13 cellular contexts compared by ENCODE assay signal in genomic region chr10:110723224-110723891, GRCh38.
DNase-seq lines count a peak whose midpoint lies in the region; ATAC-seq lines count a peak whose summit lies in the region.
"Had no signal": no experiment of that assay in that cellular context is flagged by ENCODE, and none has a peak within 500 bp of the region (broad histone marks: within the 10 kb centered on the region; RNA-seq: fewer than 3 reads in every experiment).

No MANE protein-coding gene starts in this region.

- no peak overlapping the region for H3K4me3 ChIP-seq in GM23248
- H3K4me3 ChIP-seq: pancreas had no signal

- peak overlapping the region; percentile 68 for H3K27ac Mint-ChIP-seq in memory B cell

- H3K4me1 ChIP-seq in GM23248 (ENCODE audit: insufficient read depth): no peaks in the 10 kb centered on the region
- H3K4me1 ChIP-seq: pancreas had no signal

- H3K36me3 Mint-ChIP-seq in activated T-cell treated with anti-CD3 and anti-CD28 coated beads, Interleukin-2, amount 50 U/mL, for 4 hours (ENCODE audit: insufficient read depth): no peaks in the 10 kb centered on the region
- no peaks in the 10 kb centered on the region for H3K36me3 Mint-ChIP-seq in memory B cell

- H3K9ac ChIP-seq in GM23248: no peak overlapping the region

- 0 out of 2 replicates have a peak, but pooled peaks cover 9% of the 10 kb centered on the region for H3K27me3 ChIP-seq in GM23248 (replicated peaks; ENCODE audit: insufficient read depth)
- H3K27me3 ChIP-seq: pancreas had no signal

- H3K79me2 ChIP-seq in GM23248 (ENCODE audit: insufficient read depth): no peaks in the 10 kb centered on the region

- WGBS in GM23248 (ENCODE audit: low coverage in 1 of 2, low lambda C conversion rate in 2 of 2, missing lambda C conversion rate in 2 of 2), 2 experiments: 82 to 83% methylated on average over 4 of the region's 4 CpGs

- no peaks in the 10 kb centered on the region for H3F3A ChIP-seq in GM23248 (ENCODE audit: insufficient read depth)

- no peaks in the 10 kb centered on the region for H3K9me3 ChIP-seq in GM23248 (ENCODE audit: low read depth)
- H3K9me3 ChIP-seq: pancreas had no signal

- H2AFZ ChIP-seq in GM23248: no peak overlapping the region

- no peaks in the 10 kb centered on the region for H3K9me2 ChIP-seq in GM23248 (ENCODE audit: insufficient read depth)

- peak; percentile 56 to 73 for ATAC-seq in activated T-cell treated with anti-CD3 and anti-CD28 coated beads, Interleukin-2, amount 50 U/mL, for 4 hours
- ATAC-seq in GM19351 (IDR thresholded peaks at IDR 0.05; ENCODE audit: unreplicated experiment) (peak; percentile 48), HG03432 (IDR thresholded peaks at IDR 0.05; ENCODE audit: unreplicated experiment) (peak; percentile 49), memory B cell (ENCODE audit: low read depth) (peak; percentile 84), GM18909 (IDR thresholded peaks at IDR 0.05; ENCODE audit: poor library complexity, unreplicated experiment) (no peak)
- ATAC-seq: pancreas had no signal

- in situ Hi-C loops in GM23248 (cut with MboI): no loop called here

- H4K20me1 ChIP-seq in GM23248 (ENCODE audit: insufficient read depth): no peaks in the 10 kb centered on the region

- no peak overlapping the region for H3K4me2 ChIP-seq in GM23248 (ENCODE audit: unreplicated experiment)

- H3K36me3 ChIP-seq in GM23248 (ENCODE audit: low read depth): no peaks in the 10 kb centered on the region
- H3K36me3 ChIP-seq: pancreas had no signal

- no peak overlapping the region for H3K27ac ChIP-seq in GM23248
- H3K27ac ChIP-seq: pancreas had no signal

- DNase-seq in activated T-cell treated with anti-CD3 and anti-CD28 coated beads, Interleukin-2, amount 50 U/mL, for 4 hours: no peak
- no peak for DNase-seq in activated T-cell treated with anti-CD3 and anti-CD28 coated beads, Interleukin-2, amount 50 U/mL, for 1 hour
- DNase-seq in memory B cell (ENCODE audit: low spot score in 2 of 2) (peak in 1 of 2 donors; percentile 35), GM23248 (no peak), Ammon's horn (ENCODE audit: low spot score) (no peak)
- DNase-seq: Calu3; NCI-H2107; NK-92 treated with Interleukin-12 subunit alpha and Interleukin-12 subunit beta, amount 100 ng/mL, for 24 hours; pancreas; SHP77 had no signal

- H3K4me1 Mint-ChIP-seq in activated T-cell treated with anti-CD3 and anti-CD28 coated beads, Interleukin-2, amount 50 U/mL, for 4 hours (ENCODE audit: low read depth): peaks cover 35% of the 10 kb centered on the region
- H3K4me1 Mint-ChIP-seq in memory B cell: peaks cover 27% of the 10 kb centered on the region

- H3K27me3 Mint-ChIP-seq in activated T-cell treated with anti-CD3 and anti-CD28 coated beads, Interleukin-2, amount 50 U/mL, for 4 hours (ENCODE audit: low read depth): no peaks in the 10 kb centered on the region
- H3K27me3 Mint-ChIP-seq in memory B cell: peaks cover 3% of the 10 kb centered on the region

- no peaks in the 10 kb centered on the region for H3K9me3 Mint-ChIP-seq in activated T-cell treated with anti-CD3 and anti-CD28 coated beads, Interleukin-2, amount 50 U/mL, for 4 hours
- H3K9me3 Mint-ChIP-seq in memory B cell: peaks cover 7% of the 10 kb centered on the region

- no peak overlapping the region for H3K4me3 Mint-ChIP-seq in activated T-cell treated with anti-CD3 and anti-CD28 coated beads, Interleukin-2, amount 50 U/mL, for 4 hours
- peak overlapping the region; percentile 44 for H3K4me3 Mint-ChIP-seq in memory B cell
